Comparison of ENCODE assay signal across 9 cellular contexts in genomic region chr19:50377051-50377441, GRCh38. TPM values are rescaled to one million over a fixed set of nuclear protein-coding genes. Genes with fewer than 3 reads are reported as not detected.
A peak's percentile ranks its signal among the peaks of the same experiment; 100 is the strongest.
DNase-seq lines count a peak whose midpoint lies in the region; ATAC-seq and TF ChIP-seq lines count a peak whose summit lies in the region.
"Had no signal": no experiment of that assay in that cellular context is flagged by ENCODE, and none has a peak within 500 bp of the region (broad histone marks: within the 10 kb centered on the region; RNA-seq: fewer than 3 reads in every experiment).

No MANE protein-coding gene starts in this region.

- no peaks in the 10 kb centered on the region; the same call in 1 of the 2 replicates for H3K36me3 ChIP-seq in GM23248 (ENCODE audit: low read depth)
- peaks cover 0 to 47% (median 0%) of the 10 kb centered on the region in 3 donors for H3K36me3 ChIP-seq in Peyer's patch
- H3K36me3 ChIP-seq in adipocyte (ENCODE audit: control insufficient read depth, insufficient read depth, low read length, severe bottlenecking), result peaks cover 38% of the 10 kb centered on the region
- H3K36me3 ChIP-seq in left lung, result peaks cover 0 to 49% of the 10 kb centered on the region in 2 donors
- peaks cover 47% of the 10 kb centered on the region for H3K36me3 ChIP-seq in thymus (ENCODE audit: control insufficient read depth, insufficient read depth)

- H3K27ac ChIP-seq in 22Rv1 (peak overlapping the region; percentile 96), GM23248 (no peak overlapping the region), Peyer's patch (peak overlapping the region; percentile 94 to 99 (median 98)), left lung (peak overlapping the region in 1 of 2 donors; percentile 100), thymus (ENCODE audit: low read depth) (peak overlapping the region; percentile 20)

- H3K9me3 ChIP-seq in GM23248 (ENCODE audit: low read depth) (no peaks in the 10 kb centered on the region), Peyer's patch (no peaks in the 10 kb centered on the region), adipocyte (ENCODE audit: control insufficient read depth, low read length) (no peaks in the 10 kb centered on the region), left lung (no peaks in the 10 kb centered on the region), thymus (ENCODE audit: control insufficient read depth) (no peaks in the 10 kb centered on the region)
- H3K9me3 ChIP-seq: adrenal gland had no signal

- H3K27me3 ChIP-seq in GM23248 (replicated peaks; ENCODE audit: insufficient read depth) (no peaks in the 10 kb centered on the region), Peyer's patch (no peaks in the 10 kb centered on the region), adipocyte (replicated peaks; ENCODE audit: control insufficient read depth, insufficient read depth, low read length) (no peaks in the 10 kb centered on the region), left lung (no peaks in the 10 kb centered on the region), thymus (ENCODE audit: control insufficient read depth, insufficient read depth) (no peaks in the 10 kb centered on the region)
- H3K27me3 ChIP-seq: adrenal gland had no signal

- peak; percentile 0 for ATAC-seq in left lung
- ATAC-seq in GM19397 (IDR thresholded peaks at IDR 0.05; ENCODE audit: unreplicated experiment), result no peak
- no peak for ATAC-seq in HG03045 (IDR thresholded peaks at IDR 0.05; ENCODE audit: unreplicated experiment)

- in situ Hi-C loops in GM23248 (cut with MboI), result no loop called here

- WGBS in GM23248 (ENCODE audit: low coverage in 1 of 2, low lambda C conversion rate in 2 of 2, missing lambda C conversion rate in 2 of 2), 2 experiments, result 15 to 17% methylated on average over 4 to 7 of the region's 7 CpGs
- 78% methylated on average over 7 of the region's 7 CpGs for WGBS in thymus

- TF ChIP-seq CTCF in 22Rv1 (IDR thresholded peaks at IDR 0.05), result no peak
- TF ChIP-seq CTCF in Peyer's patch (IDR thresholded peaks at IDR 0.05), result no peak
- TF ChIP-seq CTCF in left lung (IDR thresholded peaks at IDR 0.05), result no peak

- intact Hi-C loops in left lung (cut with DNase I), result no loop called here

- no peaks in the 10 kb centered on the region for H3K4me1 ChIP-seq in GM23248 (ENCODE audit: insufficient read depth)
- peaks cover 0 to 4% (median 2%) of the 10 kb centered on the region in 4 donors for H3K4me1 ChIP-seq in Peyer's patch
- peaks cover 15% of the 10 kb centered on the region for H3K4me1 ChIP-seq in adipocyte (ENCODE audit: control insufficient read depth, insufficient read depth, low read length)
- H3K4me1 ChIP-seq in left lung, result peaks cover 4 to 36% of the 10 kb centered on the region in 2 donors
- H3K4me1 ChIP-seq in thymus (ENCODE audit: control insufficient read depth, insufficient read depth, low read length), result no peaks in the 10 kb centered on the region
- H3K4me1 ChIP-seq: adrenal gland had no signal

- no peak for TF ChIP-seq POLR2A in Peyer's patch (IDR thresholded peaks at IDR 0.05)

- H3K9ac ChIP-seq in GM23248 (no peak overlapping the region), adipocyte (ENCODE audit: low read length) (no peak overlapping the region)

- DNase-seq in GM23248 (peak; percentile 36), Peyer's patch (peak; percentile 42 to 80 (median 72)), adipocyte (ENCODE audit: low read depth) (peak; percentile 29), left lung (no peak)

- no peaks in the 10 kb centered on the region for H3F3A ChIP-seq in GM23248 (ENCODE audit: insufficient read depth)

- H3K4me3 ChIP-seq in GM23248 (peak overlapping the region; percentile 27; the same call in 1 of the 2 replicates), Peyer's patch (peak overlapping the region; percentile 70 to 92 (median 76)), adipocyte (ENCODE audit: low read length) (no peak overlapping the region), left lung (peak overlapping the region in 1 of 2 donors; percentile 88), thymus (ENCODE audit: low read length) (peak overlapping the region; percentile 92)

- peaks cover 9% of the 10 kb centered on the region; the same call in 1 of the 2 replicates for H3K79me2 ChIP-seq in GM23248 (ENCODE audit: insufficient read depth)

- no peak overlapping the region for H2AFZ ChIP-seq in GM23248

- no peak overlapping the region for H3K4me2 ChIP-seq in GM23248 (ENCODE audit: unreplicated experiment)

- no peaks in the 10 kb centered on the region for H4K20me1 ChIP-seq in GM23248 (ENCODE audit: insufficient read depth)

- no peaks in the 10 kb centered on the region for H3K9me2 ChIP-seq in GM23248 (ENCODE audit: insufficient read depth)

RNA-seq across cellular contexts. Expression of gene NR1H2, which starts 0.8 kb away (rescaled TPM):
- total RNA-seq in GM23248 (2014; rRNA removed; shearing (Covaris generic)), result 96.6 and 140 TPM in 2 replicates
- polyA plus RNA-seq in GM23248 (2016; fragmentation: Nextera tagmentation; extraction: Ambion mirVana), result 102 and 109 TPM in 2 replicates
- 100 to 1,000 TPM in 2 of 4 donors, 10 to 100 TPM in 2; 76.7 to 102 (median 98.9) TPM for total RNA-seq in Peyer's patch
- 10 to 100 TPM; 77.9 to 78.4 TPM for total RNA-seq in left lung
- 57.2 TPM for polyA plus RNA-seq in thymus

RNA-seq across cellular contexts. Expression of gene POLD1, which starts 7.1 kb away (rescaled TPM):
- 15.6 and 18.3 TPM in 2 replicates for total RNA-seq in GM23248 (2014; rRNA removed; shearing (Covaris generic))
- polyA plus RNA-seq in GM23248 (2016; fragmentation: Nextera tagmentation; extraction: Ambion mirVana) (12.6 and 13.7 TPM in 2 replicates), thymus (39.5 TPM)
- total RNA-seq in Peyer's patch (10 to 100 TPM; 14.9 to 90.0 (median 27.3) TPM), left lung (10 to 100 TPM; 38.3 to 58.3 TPM)

RNA-seq across cellular contexts. Expression of gene NAPSA, which starts 11.6 kb away (rescaled TPM):
- 0.32 and 0.51 TPM in 2 replicates for total RNA-seq in GM23248 (2014; rRNA removed; shearing (Covaris generic))
- polyA plus RNA-seq in GM23248 (2016; fragmentation: Nextera tagmentation; extraction: Ambion mirVana), result 0.15 and 0.38 TPM in 2 replicates
- total RNA-seq in Peyer's patch, result 10 to 100 TPM in 1 of 4 donors, 1 to 10 TPM in 3; 4.9 to 12.4 (median 8.2) TPM
- 1,000 to 10,000 TPM; 1,284 to 3,296 TPM for total RNA-seq in left lung
- 6.4 TPM for polyA plus RNA-seq in thymus

RNA-seq across cellular contexts. Expression of gene SPIB, which starts 41.7 kb away (rescaled TPM):
- not detected in 2 replicates for total RNA-seq in GM23248 (2014; rRNA removed; shearing (Covaris generic))
- polyA plus RNA-seq in GM23248 (2016; fragmentation: Nextera tagmentation; extraction: Ambion mirVana), result not detected in 2 replicates
- total RNA-seq in Peyer's patch, result 10 to 100 TPM; 20.3 to 62.7 (median 24.4) TPM
- total RNA-seq in left lung, result under 1 TPM; 0.32 to 0.34 TPM
- polyA plus RNA-seq in thymus, result 14.8 TPM

RNA-seq across cellular contexts. Expression of gene KCNC3, which starts 47.9 kb away (rescaled TPM):
- total RNA-seq in GM23248 (2014; rRNA removed; shearing (Covaris generic)), result under 0.01 and 0.13 TPM in 2 replicates
- polyA plus RNA-seq in GM23248 (2016; fragmentation: Nextera tagmentation; extraction: Ambion mirVana), result 0.04 TPM in 1 of 2 replicates, not detected in the other
- total RNA-seq in Peyer's patch, result 1 to 10 TPM in 2 of 4 donors, under 1 TPM in 2; 0.18 to 3.3 (median 1.1) TPM
- total RNA-seq in left lung, result 10 to 100 TPM in 1 of 2 donors, 1 to 10 TPM in 1; 8.5 to 14.7 TPM
- 6.8 TPM for polyA plus RNA-seq in thymus

Comparison
In these comparisons a context has a peak if more than half of its experiments do, and no peak if none do; other contexts are left out.
1. DNase-seq: peak in GM23248 (single experiment), Peyer's patch (3 of 3) and adipocyte (single experiment); none in left lung (0 of 2).
2. RNA of gene NAPSA, which starts 11.6 kb away (total RNA-seq): 1,284 to 3,296 TPM in left lung; 4.9 to 12.4 TPM in Peyer's patch and 0.32 to 0.51 TPM in GM23248; every median in the first group is over 10 times any median in the second.